13 cellular contexts compared by ENCODE assay signal in genomic region chr2:207141381-207141780, GRCh38. TPM values are rescaled to one million over a fixed set of nuclear protein-coding genes. Genes with fewer than 3 reads are reported as not detected.
A peak's percentile ranks its signal among the peaks of the same experiment; 100 is the strongest.
DNase-seq lines count a peak whose midpoint lies in the region; ATAC-seq, FAIRE-seq and TF ChIP-seq lines count a peak whose summit lies in the region.
"Had no signal": no experiment of that assay in that cellular context is flagged by ENCODE, and none has a peak within 500 bp of the region (broad histone marks: within the 10 kb centered on the region; RNA-seq: fewer than 3 reads in every experiment).

No MANE protein-coding gene starts in this region.

- intact Hi-C loops in GM12878 (cut with micrococcal nuclease; ENCODE audit: unreplicated experiment), result loop anchor here (5.0 kb wide), 1 partner anchor 331 kb away; no protein-coding TSS in a partner anchor

- H3K27me3 ChIP-seq in BLaER1 (no peaks in the 10 kb centered on the region), MM.1S (replicated peaks; ENCODE audit: insufficient read depth, low read length) (no peaks in the 10 kb centered on the region), GM12878 (replicated peaks in 1 of 2; ENCODE audit: control insufficient read depth in 2 of 2, insufficient read depth in 2 of 2, low read length in 1 of 2) (no peaks in the 10 kb centered on the region), osteoblast (ENCODE audit: insufficient read depth, low read length) (no peaks in the 10 kb centered on the region), smooth muscle cell (ENCODE audit: low read depth) (no peaks in the 10 kb centered on the region)

- ATAC-seq in GM12878 (0 out of 3 replicates have a peak, but pooled peaks have one; percentile 19), GM21423 (IDR thresholded peaks at IDR 0.05; ENCODE audit: unreplicated experiment) (no peak)
- ATAC-seq: effector memory CD8-positive, alpha-beta T cell had no signal

- peak overlapping the region; percentile 92 for H3K4me2 ChIP-seq in BLaER1
- H3K4me2 ChIP-seq in MM.1S (ENCODE audit: low read depth, low read length), result peak overlapping the region; percentile 78
- H3K4me2 ChIP-seq in GM12878 (ENCODE audit: control insufficient read depth, insufficient read depth), result no peak overlapping the region
- peak overlapping the region; percentile 2 for H3K4me2 ChIP-seq in osteoblast (ENCODE audit: insufficient read depth, low read length)
- H3K4me2 ChIP-seq in smooth muscle cell, result no peak overlapping the region

- H2AFZ ChIP-seq in MM.1S (ENCODE audit: low read length) (no peak overlapping the region), GM12878 (ENCODE audit: control insufficient read depth, low read depth, low read length) (no peak overlapping the region), osteoblast (ENCODE audit: low read length) (no peak overlapping the region), smooth muscle cell (ENCODE audit: low read depth) (no peak overlapping the region)

- H3K9me3 ChIP-seq in BLaER1 (no peaks in the 10 kb centered on the region), MM.1S (replicated peaks; ENCODE audit: insufficient read depth, low read length) (no peaks in the 10 kb centered on the region), GM12878 (replicated peaks; ENCODE audit: control insufficient read depth, insufficient read depth, low read length) (no peaks in the 10 kb centered on the region), osteoblast (ENCODE audit: low read depth, low read length) (no peaks in the 10 kb centered on the region), smooth muscle cell (replicated peaks; ENCODE audit: low read depth) (no peaks in the 10 kb centered on the region)
- H3K9me3 ChIP-seq: prostate gland had no signal

- no peak overlapping the region for H3K27ac ChIP-seq in BLaER1
- H3K27ac ChIP-seq in MM.1S (ENCODE audit: low read length), result peak overlapping the region; percentile 94
- H3K27ac ChIP-seq in GM12878 (ENCODE audit: control insufficient read depth, insufficient read depth), result no peak overlapping the region
- peak overlapping the region; percentile 25 for H3K27ac ChIP-seq in osteoblast (ENCODE audit: low read depth, low read length)
- no peak overlapping the region for H3K27ac ChIP-seq in smooth muscle cell (ENCODE audit: low read depth)

- POLR2A ChIA-PET in GM12878 (lab: Charles Lee), result interaction anchor here (0.9 to 6.2 kb wide), 7 partner anchors 9 to 191 kb away, joined by 3 to 56 read pairs (median 3); partner anchors contain the start of gene KLF7

- DNase-seq in MM.1S (no peak), GM12878 (ENCODE audit: low read depth, low spot score) (no peak), osteoblast (ENCODE audit: insufficient read length, low spot score, missing footprints) (no peak), SW480 (ENCODE audit: low spot score) (no peak), NCI-H1105 treated with DMSO at 0.1 percent for 48 hours (lab: John Stamatoyannopoulos, UW) (no peak), smooth muscle cell (lab: John Stamatoyannopoulos, UW; ENCODE audit: unreplicated experiment) (no peak)
- DNase-seq: activated effector memory CD4-positive, alpha-beta T cell treated with anti-CD3 and anti-CD28 coated beads, Interleukin-2, amount 50 U/mL, for 16 hours; effector memory CD8-positive, alpha-beta T cell; NCI-H526 treated with DMSO at 0.1 percent for 48 hours had no signal

- H3K79me2 ChIP-seq in MM.1S (ENCODE audit: low read length) (peaks cover 10% of the 10 kb centered on the region), GM12878 (ENCODE audit: control insufficient read depth, insufficient read depth, low read length) (peaks cover 13% of the 10 kb centered on the region), osteoblast (ENCODE audit: insufficient read depth, low read length) (peaks cover 97% of the 10 kb centered on the region), smooth muscle cell (ENCODE audit: low read depth) (peaks cover 86% of the 10 kb centered on the region)

- H3K4me3 ChIP-seq in BLaER1, result no peak overlapping the region
- H3K4me3 ChIP-seq in MM.1S (ENCODE audit: low read length), result no peak overlapping the region
- H3K4me3 ChIP-seq in GM12878, result no peak overlapping the region
- no peak overlapping the region for H3K4me3 ChIP-seq in osteoblast (ENCODE audit: insufficient read depth, low read length)
- no peak overlapping the region for H3K4me3 ChIP-seq in smooth muscle cell
- H3K4me3 ChIP-seq: prostate gland had no signal

- TF ChIP-seq POLR2A in GM12878 (IDR thresholded peaks at IDR 0.05; ENCODE audit: low read depth, low read length), result no peak

- RAD21 ChIA-PET in GM12878 (lab: Charles Lee; ENCODE audit: unreplicated experiment), result interaction anchor here (0.8 to 4.2 kb wide), 8 partner anchors 10 to 331 kb away, joined by 3 to 58 read pairs (median 6); partner anchors contain the start of gene KLF7

- no peak for TF ChIP-seq EP300 in GM12878 (IDR thresholded peaks at IDR 0.05; ENCODE audit: borderline replicate concordance in 1 of 2, control insufficient read depth in 1 of 2, low read depth in 2 of 2, low read length in 2 of 2)

- WGBS in GM12878 (ENCODE audit: insufficient coverage, insufficient replicate concordance, low lambda C conversion rate, missing lambda C conversion rate), result 73% methylated on average over 2 of the region's 2 CpGs
- 100% methylated on average over 2 of the region's 2 CpGs for WGBS in smooth muscle cell (ENCODE audit: low lambda C conversion rate)

- no peak overlapping the region for H3K9ac ChIP-seq in BLaER1
- peak overlapping the region; percentile 80; the same call in 1 of the 2 replicates for H3K9ac ChIP-seq in MM.1S (ENCODE audit: low read length)
- no peak overlapping the region for H3K9ac ChIP-seq in GM12878 (ENCODE audit: control insufficient read depth, insufficient read depth, low read length)
- H3K9ac ChIP-seq in smooth muscle cell (ENCODE audit: low read depth), result no peak overlapping the region

- no peak for TF ChIP-seq RAD21 in GM12878 (IDR thresholded peaks at IDR 0.05; ENCODE audit: insufficient read depth, low read depth, low read length)

- H3F3A ChIP-seq in MM.1S (ENCODE audit: insufficient read depth, low read length), result peaks cover 39% of the 10 kb centered on the region
- peaks cover 19% of the 10 kb centered on the region for H3F3A ChIP-seq in smooth muscle cell (ENCODE audit: low read depth)

- in situ Hi-C loops in GM12878 (cut with MboI), result loop anchor here (5.0 kb wide), 1 partner anchor 331 kb away; no protein-coding TSS in a partner anchor

- BruUV-seq in GM12878 (replicated peaks; lab: Mats Ljungman, UMichigan), result no TSS peak

- no peaks in the 10 kb centered on the region for H4K20me1 ChIP-seq in BLaER1
- H4K20me1 ChIP-seq in MM.1S (ENCODE audit: insufficient read depth, low read length), result no peaks in the 10 kb centered on the region
- no peaks in the 10 kb centered on the region for H4K20me1 ChIP-seq in GM12878 (ENCODE audit: control insufficient read depth, insufficient read depth)
- peaks cover 67% of the 10 kb centered on the region for H4K20me1 ChIP-seq in osteoblast (ENCODE audit: insufficient read depth, low read length)
- H4K20me1 ChIP-seq in smooth muscle cell (ENCODE audit: low read depth), result peaks cover 100% of the 10 kb centered on the region

- H3K4me1 ChIP-seq in BLaER1, result peaks cover 46% of the 10 kb centered on the region
- peaks cover 47% of the 10 kb centered on the region for H3K4me1 ChIP-seq in MM.1S (ENCODE audit: low read length)
- peaks cover 20% of the 10 kb centered on the region for H3K4me1 ChIP-seq in GM12878 (ENCODE audit: control insufficient read depth, insufficient read depth, low read length)
- peaks cover 45% of the 10 kb centered on the region for H3K4me1 ChIP-seq in osteoblast (ENCODE audit: insufficient read depth, low read length)
- H3K4me1 ChIP-seq in smooth muscle cell (ENCODE audit: low read depth), result peaks cover 29% of the 10 kb centered on the region
- H3K4me1 ChIP-seq: prostate gland had no signal

- H3K36me3 ChIP-seq in BLaER1 (no peaks in the 10 kb centered on the region), MM.1S (replicated peaks; ENCODE audit: insufficient read depth, low read length) (no peaks in the 10 kb centered on the region), GM12878 (ENCODE audit: control insufficient read depth in 2 of 2, insufficient read depth in 2 of 2, low read length in 1 of 2) (no peaks in the 10 kb centered on the region; a peak in 1 of 4 replicates), osteoblast (ENCODE audit: insufficient read depth, low read length) (peaks cover 8% of the 10 kb centered on the region), smooth muscle cell (ENCODE audit: low read depth) (no peaks in the 10 kb centered on the region)
- H3K36me3 ChIP-seq: prostate gland had no signal

- TF ChIP-seq CTCF in MM.1S (IDR thresholded peaks at IDR 0.05; ENCODE audit: low read length) (no peak), GM12878 (IDR thresholded peaks at IDR 0.05 in 2 of 3, conservative IDR thresholded peaks at IDR 0.05 in 1 of 3; ENCODE audit: control insufficient read depth in 2 of 3, extremely low read depth in 1 of 3, insufficient read depth in 1 of 3, low read depth in 3 of 3, low read length in 3 of 3) (no peak), osteoblast (IDR thresholded peaks at IDR 0.05; ENCODE audit: extremely low read depth, low read depth, low read length) (no peak), smooth muscle cell (IDR thresholded peaks at IDR 0.05; ENCODE audit: borderline replicate concordance, insufficient read depth, poor library complexity, severe bottlenecking) (no peak)

- SMC1A ChIA-PET in GM12878 (lab: Charles Lee; ENCODE audit: uncharacterized antibody, unreplicated experiment), result interaction anchor here (0.8 to 6.6 kb wide), 18 partner anchors 10 to 338 kb away, joined by 3 to 61 read pairs (median 5); partner anchors contain the start of gene KLF7

- CTCF ChIA-PET in GM12878 (lab: Yijun Ruan, JAX), result interaction anchor here (0.8 to 4.2 kb wide), 6 partner anchors 13 to 335 kb away, joined by 3 to 36 read pairs (median 14); partner anchors contain the start of gene KLF7

- FAIRE-seq in GM12878 (lab: Jason Lieb, UNC), result no peak
- FAIRE-seq: TTC549 had no signal

- H3K9me2 ChIP-seq in MM.1S (replicated peaks; ENCODE audit: insufficient read depth, low read length), result no peaks in the 10 kb centered on the region

RNA-seq across cellular contexts. Expression of gene KLF7, which starts 24.4 kb away (rescaled TPM):
- total RNA-seq in GM12878 (2013; cell fraction: nucleolus; rRNA removed), result 51.2 and 57.3 TPM in 2 replicates
- total RNA-seq in GM12878 (2014; rRNA removed) (8.1 and 10.8 TPM in 2 replicates), GM12878 (2014; rRNA removed; fragmentation: Illumina TruSeq; extraction: Trizol) (7.6 and 8.1 TPM in 2 replicates), GM12878 (2021) (20.6 and 24.8 TPM in 2 replicates), osteoblast (31.1 and 38.9 TPM in 2 replicates), smooth muscle cell (16.1 and 27.6 TPM in 2 replicates)
- polyA plus RNA-seq in GM12878 (2011; ENCODE audit: low read depth), result 6.5 TPM
- polyA plus RNA-seq in GM12878 (2011; rRNA removed) (4.7 and 6.4 TPM in 2 replicates), GM12878 (2014; fragmentation: Illumina TruSeq; extraction: Trizol) (13.3 and 20.5 TPM in 2 replicates), GM12878 (2014; fragmentation: Nextera tagmentation; extraction: Ambion mirVana) (1 to 10 TPM; 2.4 to 3.3 TPM), GM12878 (2014; rRNA removed) (9.4 and 10.7 TPM in 2 replicates), GM12878 (2016; fragmentation: Nextera tagmentation; extraction: Ambion mirVana) (10 to 100 TPM in 1 of 2 experiments, 1 to 10 TPM in 1; 5.6 to 10.2 TPM), smooth muscle cell (12.2 and 12.7 TPM in 2 replicates)
- 5.4 and 5.7 TPM in 2 replicates for polyA plus RNA-seq in GM12878 (2011; cell fraction: cytosol; rRNA removed)
- polyA plus RNA-seq in GM12878 (2011; cell fraction: nucleus; rRNA removed), result 11.2 and 11.5 TPM in 2 replicates
- 6.8 and 7.9 TPM in 2 replicates for polyA plus RNA-seq in GM12878 (2012)
- 8.9 and 12.7 TPM in 2 replicates for polyA minus RNA-seq in GM12878 (2011; rRNA and poly(A)+ RNA removed)
- polyA minus RNA-seq in GM12878 (2011; cell fraction: cytosol; rRNA and poly(A)+ RNA removed), result 1.7 and 3.4 TPM in 2 replicates
- polyA minus RNA-seq in GM12878 (2011; cell fraction: nucleus; rRNA and poly(A)+ RNA removed), result 7.1 and 10.4 TPM in 2 replicates

Comparison
In these comparisons a context has a peak if more than half of its experiments do, and no peak if none do; other contexts are left out.
1. H3K27ac ChIP-seq: peak in MM.1S (single experiment) and osteoblast (single experiment); none in BLaER1 (single experiment), GM12878 (single experiment) and smooth muscle cell (single experiment).
2. H3K4me2 ChIP-seq: peak in BLaER1 (single experiment), MM.1S (single experiment) and osteoblast (single experiment); none in GM12878 (single experiment) and smooth muscle cell (single experiment).